ENCODE assay signal across 9 cellular contexts in genomic region chrX:15816886-15817285, GRCh38. TPM values are rescaled to one million over a fixed set of nuclear protein-coding genes. Genes with fewer than 3 reads are reported as not detected.
DNase-seq lines count a peak whose midpoint lies in the region; TF ChIP-seq lines count a peak whose summit lies in the region.
"Had no signal": no experiment of that assay in that cellular context is flagged by ENCODE, and none has a peak within 500 bp of the region (broad histone marks: within the 10 kb centered on the region; RNA-seq: fewer than 3 reads in every experiment).

No MANE protein-coding gene starts in this region.

- H2AFZ ChIP-seq in osteoblast (ENCODE audit: low read length): no peak overlapping the region

- peak overlapping the region; percentile 34; the same call in 1 of the 2 replicates for H3K9ac ChIP-seq in HUES64 (ENCODE audit: low read depth, low read length)

- H4K20me1 ChIP-seq in osteoblast (ENCODE audit: insufficient read depth, low read length): peaks cover 7% of the 10 kb centered on the region

- H3K27me3 ChIP-seq in HUES64 (ENCODE audit: insufficient read depth, low read length): no peaks in the 10 kb centered on the region
- no peaks in the 10 kb centered on the region for H3K27me3 ChIP-seq in osteoblast (ENCODE audit: insufficient read depth, low read length)
- H3K27me3 ChIP-seq: thyroid gland had no signal

- no peak overlapping the region for H3K4me2 ChIP-seq in osteoblast (ENCODE audit: insufficient read depth, low read length)

- 87% methylated on average over 3 of the region's 4 CpGs for WGBS in HUES64

- H3K79me2 ChIP-seq in osteoblast (ENCODE audit: insufficient read depth, low read length): no peaks in the 10 kb centered on the region

- H3K27ac ChIP-seq in HUES64 (ENCODE audit: low read depth, low read length) (peak overlapping the region; percentile 93), osteoblast (ENCODE audit: low read depth, low read length) (no peak overlapping the region)
- H3K27ac ChIP-seq: thyroid gland had no signal

- peaks cover 65% of the 10 kb centered on the region for H3K36me3 ChIP-seq in HUES64 (ENCODE audit: insufficient read depth, low read length)
- peaks cover 48% of the 10 kb centered on the region for H3K36me3 ChIP-seq in osteoblast (ENCODE audit: insufficient read depth, low read length)

- H3K4me1 ChIP-seq in HUES64 (ENCODE audit: insufficient read depth, low read length) (peaks cover 14% of the 10 kb centered on the region), osteoblast (ENCODE audit: insufficient read depth, low read length) (no peaks in the 10 kb centered on the region)
- H3K4me1 ChIP-seq: thyroid gland had no signal

- no peaks in the 10 kb centered on the region for H3K9me3 ChIP-seq in HUES64 (ENCODE audit: insufficient read depth, low read depth, low read length)
- no peaks in the 10 kb centered on the region for H3K9me3 ChIP-seq in osteoblast (ENCODE audit: low read depth, low read length)
- H3K9me3 ChIP-seq: thyroid gland had no signal

- in situ Hi-C loops in GM13976 (cut with MboI; ENCODE audit: low sequenced_read_pairs, unreplicated experiment): no loop called here

- DNase-seq in T-helper 1 cell (peak in 4 of 5 donors; percentile 8 to 85 (median 23)), astrocyte of the hippocampus (ENCODE audit: low read depth, low spot score) (peak; percentile 78), NCI-H82 (lab: John Stamatoyannopoulos, UW) (no peak), osteoblast (ENCODE audit: insufficient read length, low spot score, missing footprints) (no peak), GM13976 (ENCODE audit: low spot score) (no peak)
- peak in 2 of 3 experiments; percentile 2 to 23 for DNase-seq in stimulated activated CD4-positive, alpha-beta T cell treated with anti-CD3 and anti-CD28 coated beads, TNF-alpha, amount 100 ng/mL, for 24 hours (ENCODE audit: low read depth in 3 of 3)
- DNase-seq: NCI-H187 treated with DMSO at 0.1 percent for 48 hours, thyroid gland had no signal

- H3K4me3 ChIP-seq in HUES64 (ENCODE audit: low read length): no peak overlapping the region
- H3K4me3 ChIP-seq in osteoblast (ENCODE audit: insufficient read depth, low read length): no peak overlapping the region
- H3K4me3 ChIP-seq: thyroid gland had no signal

- no peak for TF ChIP-seq CTCF in osteoblast (IDR thresholded peaks at IDR 0.05; ENCODE audit: extremely low read depth, low read depth, low read length)
- TF ChIP-seq CTCF in GM13976 (IDR thresholded peaks at IDR 0.05; ENCODE audit: borderline replicate concordance, control extremely low read depth, extremely low read depth, insufficient read depth, missing control alignments): no peak

RNA-seq across cellular contexts. Expression of gene ZRSR2, which starts 26.6 kb away (rescaled TPM):
- 8.1 TPM for polyA plus RNA-seq in HUES64 (2013, experiment 1 of 2)
- 7.5 TPM for polyA plus RNA-seq in HUES64 (2013, experiment 2 of 2)
- total RNA-seq in osteoblast: 2.9 and 4.1 TPM in 2 replicates

RNA-seq across cellular contexts. Expression of gene AP1S2, which starts 37.7 kb away (rescaled TPM):
- polyA plus RNA-seq in HUES64 (2013, experiment 1 of 2): 125 TPM
- polyA plus RNA-seq in HUES64 (2013, experiment 2 of 2): 131 TPM
- 14.8 and 15.9 TPM in 2 replicates for total RNA-seq in osteoblast

Comparison
In these comparisons a context has a peak if more than half of its experiments do, and no peak if none do; other contexts are left out.
1. DNase-seq: peak in T-helper 1 cell (4 of 5), astrocyte of the hippocampus (single experiment) and stimulated activated CD4-positive, alpha-beta T cell treated with anti-CD3 and anti-CD28 coated beads, TNF-alpha, amount 100 ng/mL, for 24 hours (2 of 3); none in NCI-H82 (single experiment), osteoblast (single experiment) and GM13976 (single experiment).